ENCODE assay signal across 27 cellular contexts in the genomic region with DNA sequence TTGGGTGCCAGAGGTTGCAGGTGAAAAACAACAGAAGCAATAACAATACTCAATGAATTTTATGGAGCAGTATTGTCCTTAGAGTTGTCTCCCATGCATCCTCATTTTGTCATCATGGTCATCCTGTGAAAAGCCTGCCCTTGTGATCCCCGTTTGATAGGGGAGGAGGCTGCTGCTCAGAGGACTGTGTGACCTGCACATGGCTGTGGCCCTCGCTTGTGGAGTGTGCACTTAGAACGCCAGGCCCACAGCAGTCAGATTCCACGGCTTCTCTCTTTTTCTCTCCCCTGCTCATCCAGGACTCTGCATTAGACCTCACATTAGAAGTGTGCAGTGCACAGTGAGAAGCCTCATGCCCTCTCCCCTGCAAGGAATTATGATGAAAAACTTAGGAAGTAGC.
DNase-seq lines count a peak whose midpoint lies in the region; ATAC-seq, FAIRE-seq and TF ChIP-seq lines count a peak whose summit lies in the region.
"Had no signal": no experiment of that assay in that cellular context is flagged by ENCODE, and none has a peak within 500 bp of the region (broad histone marks: within the 10 kb centered on the region; RNA-seq: fewer than 3 reads in every experiment).

No MANE protein-coding gene starts in this region.

- H3K27me3 ChIP-seq in GM23338 (ENCODE audit: insufficient read depth): no peaks in the 10 kb centered on the region
- H3K27me3 ChIP-seq in H1 (replicated peaks in 1 of 4; ENCODE audit: control insufficient read depth in 3 of 4, extremely low read depth in 1 of 4, insufficient read depth in 3 of 4, low read length in 3 of 4): no peaks in the 10 kb centered on the region
- H3K27me3 ChIP-seq: BE2C, BLaER1 had no signal

- H2BK15ac ChIP-seq in H1 (ENCODE audit: low read length): no peak overlapping the region

- no peaks in the 10 kb centered on the region for H3F3A ChIP-seq in GM23338 (replicated peaks; ENCODE audit: low read depth)

- H3K23ac ChIP-seq in H1 (ENCODE audit: insufficient read length): no peak overlapping the region

- intact Hi-C loops in activated CD4-positive, alpha-beta T cell treated with anti-CD3 and anti-CD28 coated beads, Interleukin-2, amount 10 ng/mL, durations not matched to agents 24 days and 14 days (cut with micrococcal nuclease): no loop called here
- intact Hi-C loops in activated CD4-positive, alpha-beta T cell treated with anti-CD3 and anti-CD28 coated beads for 36 hours (cut with DNase I, micrococcal nuclease): no loop called here

- POLR2A ChIA-PET in activated CD4-positive, alpha-beta T cell treated with anti-CD3 and anti-CD28 coated beads for 36 hours (lab: Charles Lee): no interaction called here
- POLR2A ChIA-PET in H1 (lab: Charles Lee; ENCODE audit: partially characterized antibody): no interaction called here

- H3K79me2 ChIP-seq in GM23338 (replicated peaks; ENCODE audit: insufficient read depth) (no peaks in the 10 kb centered on the region), H1 (ENCODE audit: control insufficient read depth in 1 of 2, insufficient read depth in 2 of 2, low read length in 2 of 2) (no peaks in the 10 kb centered on the region)

- WGBS in H1 (ENCODE audit: extremely low coverage in 1 of 2, insufficient coverage in 1 of 2, insufficient read length in 1 of 2, insufficient replicate concordance in 2 of 2, low coverage in 1 of 2, low lambda C conversion rate in 2 of 2, missing lambda C conversion rate in 1 of 2), 2 experiments: 96% methylated on average over 2 of the region's 4 CpGs; no CpG with 5 or more reads in 1 of the 2 experiments

- H2AK5ac ChIP-seq in H1 (ENCODE audit: low read depth, low read length): no peak overlapping the region

- no peaks in the 10 kb centered on the region for H3K4me1 Mint-ChIP-seq in activated CD4-positive, alpha-beta T cell treated with anti-CD3 and anti-CD28 coated beads, Interleukin-2, amount 10 ng/mL, durations not matched to agents 24 days and 14 days
- H3K4me1 Mint-ChIP-seq in activated CD4-positive, alpha-beta T cell treated with anti-CD3 and anti-CD28 coated beads for 36 hours: no peaks in the 10 kb centered on the region
- peaks cover 5% of the 10 kb centered on the region; the same call in 2 of the 3 replicates for H3K4me1 Mint-ChIP-seq in GM23338
- H3K4me1 Mint-ChIP-seq: CD4-positive, alpha-beta memory T cell; CD8-positive, alpha-beta memory T cell had no signal

- no peak for TF ChIP-seq CTCF in GM23338 (conservative IDR thresholded peaks at IDR 0.05; ENCODE audit: low read depth in 2 of 2)
- TF ChIP-seq CTCF in H1 (IDR thresholded peaks at IDR 0.05; ENCODE audit: control extremely low read depth in 1 of 3, insufficient read depth in 1 of 3, low read depth in 1 of 3, low read length in 3 of 3): no peak

- H3K18ac ChIP-seq in H1 (ENCODE audit: extremely low read depth, low read length): no peak overlapping the region

- H3K23me2 ChIP-seq in H1 (ENCODE audit: low read depth, low read length): no peaks in the 10 kb centered on the region

- H3K4me2 ChIP-seq in GM23338 (no peak overlapping the region), H1 (ENCODE audit: insufficient read depth in 1 of 2, low read depth in 2 of 2, low read length in 2 of 2) (no peak overlapping the region)
- H3K4me2 ChIP-seq: A549, BLaER1 had no signal

- H4K20me1 ChIP-seq in GM23338 (replicated peaks; ENCODE audit: insufficient read depth) (no peaks in the 10 kb centered on the region), H1 (replicated peaks in 1 of 2; ENCODE audit: control insufficient read depth in 1 of 2, insufficient read depth in 2 of 2, low read length in 2 of 2) (no peaks in the 10 kb centered on the region)
- H4K20me1 ChIP-seq: BLaER1 had no signal

- no peak overlapping the region for H3K27ac Mint-ChIP-seq in activated CD4-positive, alpha-beta T cell treated with anti-CD3 and anti-CD28 coated beads, Interleukin-2, amount 10 ng/mL, durations not matched to agents 24 days and 14 days
- no peak overlapping the region for H3K27ac Mint-ChIP-seq in activated CD4-positive, alpha-beta T cell treated with anti-CD3 and anti-CD28 coated beads for 36 hours
- H3K27ac Mint-ChIP-seq in GM23338: no peak overlapping the region
- H3K27ac Mint-ChIP-seq: CD14-positive monocyte; CD4-positive, CD25-positive, alpha-beta regulatory T cell had no signal

- in situ Hi-C loops in ACHN (cut with HindIII; ENCODE audit: low pct_ligation_motif_present, low pct_unique_long_range_greater_than_20kb, low sequenced_read_pairs): no loop called here

- H3K4me3 Mint-ChIP-seq in activated CD4-positive, alpha-beta T cell treated with anti-CD3 and anti-CD28 coated beads, Interleukin-2, amount 10 ng/mL, durations not matched to agents 24 days and 14 days: no peak overlapping the region
- H3K4me3 Mint-ChIP-seq in activated CD4-positive, alpha-beta T cell treated with anti-CD3 and anti-CD28 coated beads for 36 hours: no peak overlapping the region
- no peak overlapping the region for H3K4me3 Mint-ChIP-seq in GM23338
- H3K4me3 Mint-ChIP-seq: CD14-positive monocyte; CD4-positive, alpha-beta memory T cell; CD4-positive, CD25-positive, alpha-beta regulatory T cell; CD8-positive, alpha-beta memory T cell had no signal

- H3K27ac ChIP-seq in GM23338 (ENCODE audit: low read depth) (no peak overlapping the region), H1 (ENCODE audit: low read depth, low read length) (no peak overlapping the region)
- H3K27ac ChIP-seq: 22Rv1, A549, BLaER1 had no signal

- H3K36me3 ChIP-seq in GM23338 (ENCODE audit: insufficient read depth) (peaks cover 6% of the 10 kb centered on the region), H1 (ENCODE audit: control insufficient read depth in 2 of 4, insufficient read depth in 4 of 4, low read length in 3 of 4) (no peaks in the 10 kb centered on the region)
- H3K36me3 ChIP-seq: BE2C, BLaER1 had no signal

- no peak overlapping the region for H3K14ac ChIP-seq in H1 (ENCODE audit: insufficient read length)

- H2AFZ ChIP-seq in GM23338 (0 out of 2 replicates have a peak overlapping the region, but pooled peaks have one; percentile 64), H1 (ENCODE audit: low read length) (0 out of 2 replicates have a peak overlapping the region, but pooled peaks have one; percentile 59)

- H3K9me3 ChIP-seq in H1 (ENCODE audit: insufficient read depth in 2 of 2, low read depth in 1 of 2, low read length in 1 of 2): peaks cover 1 to 8% of the 10 kb centered on the region in 2 experiments; a peak in 3 of 4 replicates
- H3K9me3 ChIP-seq: A549, BE2C, BLaER1 had no signal

- DNase-seq in activated CD4-positive, alpha-beta T cell treated with anti-CD3 and anti-CD28 coated beads, Interleukin-2, amount 10 ng/mL, durations not matched to agents 24 days and 14 days: peak; percentile 42
- DNase-seq in activated CD4-positive, alpha-beta T cell treated with anti-CD3 and anti-CD28 coated beads for 36 hours: no peak
- DNase-seq in GM23338 (ENCODE audit: low spot score) (no peak), H1 (ENCODE audit: low read depth in 1 of 2, low spot score in 2 of 2) (no peak), ACHN (no peak)
- DNase-seq: BE2C; C1 segment of cervical spinal cord; CD4-positive, alpha-beta memory T cell; CD4-positive, CD25-positive, alpha-beta regulatory T cell; CD8-positive, alpha-beta memory T cell; COR-L47; DMS 273 treated with DMSO at 0.1 percent for 48 hours; DMS153; DMS53; DMS79; DND-41; EL; GDM1 had no signal

- H3K9ac ChIP-seq in H1 (replicated peaks in 1 of 4; ENCODE audit: extremely low read depth in 1 of 4, low read depth in 3 of 4, low read length in 3 of 4): no peak overlapping the region
- H3K9ac ChIP-seq: BLaER1 had no signal

- peaks cover 4% of the 10 kb centered on the region for H3K9me3 Mint-ChIP-seq in activated CD4-positive, alpha-beta T cell treated with anti-CD3 and anti-CD28 coated beads, Interleukin-2, amount 10 ng/mL, durations not matched to agents 24 days and 14 days
- H3K9me3 Mint-ChIP-seq in activated CD4-positive, alpha-beta T cell treated with anti-CD3 and anti-CD28 coated beads for 36 hours (ENCODE audit: low read depth): no peaks in the 10 kb centered on the region
- peaks cover 17% of the 10 kb centered on the region for H3K9me3 Mint-ChIP-seq in GM23338
- H3K9me3 Mint-ChIP-seq: CD8-positive, alpha-beta memory T cell had no signal

- H3K79me1 ChIP-seq in H1 (ENCODE audit: low read depth, low read length): no peaks in the 10 kb centered on the region

- FAIRE-seq in H1 (lab: Jason Lieb, UNC): no peak
- FAIRE-seq: A549, GM12878, GM12892, GM18507, GM19239 had no signal

- ATAC-seq in activated CD4-positive, alpha-beta T cell treated with anti-CD3 and anti-CD28 coated beads for 36 hours: no peak
- no peak for ATAC-seq in GM23338
- ATAC-seq in HG02763 (IDR thresholded peaks at IDR 0.05; ENCODE audit: unreplicated experiment): no peak
- ATAC-seq: A549, GM12878 had no signal

- H4K91ac ChIP-seq in H1 (replicated peaks; ENCODE audit: insufficient read length, low read length): no peak overlapping the region

- H3K36me3 Mint-ChIP-seq in activated CD4-positive, alpha-beta T cell treated with anti-CD3 and anti-CD28 coated beads, Interleukin-2, amount 10 ng/mL, durations not matched to agents 24 days and 14 days (ENCODE audit: low read depth): peaks cover 3% of the 10 kb centered on the region
- no peaks in the 10 kb centered on the region for H3K36me3 Mint-ChIP-seq in activated CD4-positive, alpha-beta T cell treated with anti-CD3 and anti-CD28 coated beads for 36 hours (ENCODE audit: low read depth)
- peaks cover 6% of the 10 kb centered on the region for H3K36me3 Mint-ChIP-seq in GM23338 (ENCODE audit: low read depth)
- H3K36me3 Mint-ChIP-seq: CD14-positive monocyte; CD4-positive, alpha-beta memory T cell; CD4-positive, CD25-positive, alpha-beta regulatory T cell had no signal

- H4K5ac ChIP-seq in H1 (ENCODE audit: insufficient read length, low read depth, low read length): no peak overlapping the region

- H3K4me3 ChIP-seq in GM23338: no peak overlapping the region
- H3K4me3 ChIP-seq in H1 (ENCODE audit: extremely low read depth in 1 of 4, insufficient read depth in 2 of 4, low read depth in 3 of 4, low read length in 4 of 4): no peak overlapping the region
- H3K4me3 ChIP-seq: A549, BLaER1, GM12878 had no signal

- no peak overlapping the region for H3K56ac ChIP-seq in H1 (replicated peaks; ENCODE audit: insufficient read length, low read depth, low read length)

- peaks cover 6% of the 10 kb centered on the region; the same call in 1 of the 2 replicates for H3K9me2 ChIP-seq in GM23338 (ENCODE audit: insufficient read depth)

- H3K27me3 Mint-ChIP-seq in activated CD4-positive, alpha-beta T cell treated with anti-CD3 and anti-CD28 coated beads, Interleukin-2, amount 10 ng/mL, durations not matched to agents 24 days and 14 days: peaks cover 6% of the 10 kb centered on the region
- H3K27me3 Mint-ChIP-seq in activated CD4-positive, alpha-beta T cell treated with anti-CD3 and anti-CD28 coated beads for 36 hours: peaks cover 4% of the 10 kb centered on the region
- H3K27me3 Mint-ChIP-seq in GM23338 (ENCODE audit: insufficient read depth, low read depth, poor library complexity): no peaks in the 10 kb centered on the region
- H3K27me3 Mint-ChIP-seq: CD4-positive, alpha-beta memory T cell had no signal

- H2BK120ac ChIP-seq in H1 (replicated peaks; ENCODE audit: low read depth, low read length): no peak overlapping the region

- no peaks in the 10 kb centered on the region for H3K4me1 ChIP-seq in GM23338 (ENCODE audit: insufficient read depth)
- H3K4me1 ChIP-seq in H1 (replicated peaks in 1 of 4; ENCODE audit: control insufficient read depth in 3 of 4, insufficient read depth in 4 of 4, low read length in 3 of 4): peaks cover 0 to 3% (median 0%) of the 10 kb centered on the region in 4 experiments; a peak in 1 of 7 replicates
- H3K4me1 ChIP-seq: BE2C, BLaER1 had no signal

- no peak overlapping the region for H2BK20ac ChIP-seq in H1 (ENCODE audit: low read length)

- H4K8ac ChIP-seq in H1 (ENCODE audit: extremely low read depth, insufficient read depth, low read length): no peak overlapping the region

- H2BK12ac ChIP-seq in H1 (ENCODE audit: low read depth, low read length): no peak overlapping the region

- no peak for TF ChIP-seq RAD21 in H1 (IDR thresholded peaks at IDR 0.05 in 1 of 2, conservative IDR thresholded peaks at IDR 0.05 in 1 of 2; ENCODE audit: low read depth in 2 of 2, low read length in 2 of 2)

- no peak overlapping the region for H2BK5ac ChIP-seq in H1 (ENCODE audit: low read depth, low read length)

- TF ChIP-seq POLR2A in H1 (IDR thresholded peaks at IDR 0.05; ENCODE audit: control extremely low read depth in 1 of 2, low read depth in 2 of 2, low read length in 2 of 2): no peak

- TF ChIP-seq EP300 in H1 (IDR thresholded peaks at IDR 0.05; ENCODE audit: borderline replicate concordance in 1 of 2, low read depth in 2 of 2, low read length in 2 of 2): no peak

- no peak overlapping the region for H3K4ac ChIP-seq in H1 (replicated peaks; ENCODE audit: insufficient read length, low read depth, low read length)

- CTCF ChIA-PET in activated CD4-positive, alpha-beta T cell treated with anti-CD3 and anti-CD28 coated beads for 36 hours (lab: Charles Lee): interaction anchor here (1.0 kb wide), 1 partner anchor 45 kb away, joined by 3 read pairs; no protein-coding TSS in a partner anchor
- CTCF ChIA-PET in H1 (lab: Charles Lee; ENCODE audit: partially characterized antibody): no interaction called here
